ENCODE assay signal across 10 cellular contexts in the genomic region with DNA sequence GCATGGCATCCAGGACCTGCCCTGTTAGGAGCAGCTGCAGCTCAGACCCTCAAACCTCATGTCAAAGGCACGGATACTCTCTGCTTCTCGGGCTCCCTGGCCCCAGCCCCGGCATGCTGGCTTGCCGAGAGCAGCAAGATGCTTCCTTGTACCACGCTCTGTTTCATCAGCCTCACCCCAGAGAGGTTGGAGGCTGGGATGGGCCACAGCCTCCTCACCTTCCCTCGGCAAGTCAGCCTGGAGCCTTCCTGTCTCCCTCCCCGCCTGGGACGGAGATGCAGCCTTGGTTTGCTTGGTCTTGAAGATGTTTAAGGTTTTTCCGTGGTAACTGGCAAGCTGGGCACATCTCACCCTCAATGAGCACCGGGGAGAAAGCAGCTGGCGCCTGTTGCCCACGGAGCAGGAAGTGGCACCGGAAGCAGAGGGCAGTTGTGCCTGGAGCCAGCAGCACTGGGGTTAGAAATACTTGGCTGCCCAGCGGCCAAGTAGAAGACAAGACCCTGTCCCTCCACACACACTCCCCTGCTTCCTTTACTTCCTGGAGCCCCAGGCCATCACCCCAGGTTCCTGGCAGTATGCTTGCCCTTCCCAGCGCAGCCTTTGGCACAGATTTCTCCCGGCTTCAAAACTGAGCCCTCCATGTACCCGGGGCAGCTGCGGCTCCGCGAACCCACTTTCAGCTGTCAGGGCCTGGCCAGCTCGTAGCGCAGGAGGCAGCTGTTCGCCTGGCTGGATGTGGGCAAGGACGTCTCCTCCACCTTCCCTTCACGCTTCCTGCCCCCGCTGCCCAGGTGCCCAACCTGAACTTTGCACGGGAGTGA. TPM values are rescaled to one million over a fixed set of nuclear protein-coding genes. Genes with fewer than 3 reads are reported as not detected.
DNase-seq lines count a peak whose midpoint lies in the region; ATAC-seq and TF ChIP-seq lines count a peak whose summit lies in the region.
"Had no signal": no experiment of that assay in that cellular context is flagged by ENCODE, and none has a peak within 500 bp of the region (broad histone marks: within the 10 kb centered on the region; RNA-seq: fewer than 3 reads in every experiment).

No MANE protein-coding gene starts in this region.

- no peaks in the 10 kb centered on the region for H3K36me3 Mint-ChIP-seq in natural killer cell

- no peak overlapping the region for H3K27ac ChIP-seq in heart left ventricle

- no peak overlapping the region for H3K4me3 ChIP-seq in heart left ventricle

- TF ChIP-seq CTCF in heart left ventricle (IDR thresholded peaks at IDR 0.05) (no peak), natural killer cell (IDR thresholded peaks at IDR 0.05) (no peak)

- H3K4me3 Mint-ChIP-seq in natural killer cell, result peak overlapping the region; percentile 71

- peaks cover 0 to 11% (median 0%) of the 10 kb centered on the region in 12 donors for H3K4me1 ChIP-seq in heart left ventricle

- no peaks in the 10 kb centered on the region for H3K27me3 ChIP-seq in heart left ventricle

- H3K4me1 Mint-ChIP-seq in natural killer cell, result peaks cover 17 to 29% of the 10 kb centered on the region in 2 donors

- TF ChIP-seq POLR2A in heart left ventricle (IDR thresholded peaks at IDR 0.05), result no peak

- no peaks in the 10 kb centered on the region for H3K9me3 Mint-ChIP-seq in natural killer cell

- no peak for ATAC-seq in Right ventricle myocardium inferior
- no peak for ATAC-seq in heart left ventricle
- peak; percentile 38 to 71 (median 60) for ATAC-seq in natural killer cell
- no peak for ATAC-seq in GM21737 (IDR thresholded peaks at IDR 0.05; ENCODE audit: unreplicated experiment)
- no peak for ATAC-seq in HG03135 (IDR thresholded peaks at IDR 0.05; ENCODE audit: unreplicated experiment)

- peak overlapping the region in 1 of 2 donors; percentile 70 for H3K27ac Mint-ChIP-seq in natural killer cell

- H3K36me3 ChIP-seq in heart left ventricle, result no peaks in the 10 kb centered on the region

- DNase-seq in Right ventricle myocardium inferior (ENCODE audit: missing footprints) (peak; percentile 72), heart left ventricle (no peak), natural killer cell (no peak), islet precursor cell (no peak)
- DNase-seq in activated effector memory CD4-positive, alpha-beta T cell treated with anti-CD3 and anti-CD28 coated beads, Interleukin-2, amount 50 U/mL, for 16 hours, result peak; percentile 78
- no peak for DNase-seq in NK-92 treated with Interleukin-12 subunit alpha and Interleukin-12 subunit beta, amount 100 ng/mL, for 24 hours (lab: John Stamatoyannopoulos, UW)
- DNase-seq: mesendoderm, NCI-H1694 treated with DMSO at 0.1 percent for 48 hours had no signal

- WGBS in heart left ventricle, 4 donors, result 81 to 85% (median 84%) methylated on average over 20 to 27 of the region's 27 CpGs

- intact Hi-C loops in Right ventricle myocardium inferior (cut with DNase I) (no loop called here), heart left ventricle (cut with DNase I) (no loop called here), natural killer cell (cut with micrococcal nuclease) (no loop called here)

- H3K9me3 ChIP-seq in heart left ventricle, result no peaks in the 10 kb centered on the region

- peaks cover 0 to 2% of the 10 kb centered on the region in 2 donors for H3K27me3 Mint-ChIP-seq in natural killer cell (ENCODE audit: low read depth in 2 of 2)

RNA-seq across cellular contexts. Expression of a gene that starts 17.4 kb away (rescaled TPM):
- total RNA-seq in Right ventricle myocardium inferior (0.54 TPM), heart left ventricle (1 to 10 TPM in 3 of 9 donors, under 1 TPM in 5, not detected in 1; 0.35 to 2.9 (median 0.74) TPM), natural killer cell (under 1 TPM in 2 of 3 donors, not detected in 1; 0.25 to 0.48 TPM)
- polyA plus RNA-seq in heart left ventricle, result under 1 TPM; 0.23 to 0.44 TPM

Comparison
In these comparisons a context has a peak if more than half of its experiments do, and no peak if none do; other contexts are left out.
1. DNase-seq: peak in Right ventricle myocardium inferior (single experiment) and activated effector memory CD4-positive, alpha-beta T cell treated with anti-CD3 and anti-CD28 coated beads, Interleukin-2, amount 50 U/mL, for 16 hours (single experiment); none in heart left ventricle (0 of 5), natural killer cell (single experiment), islet precursor cell (single experiment) and NK-92 treated with Interleukin-12 subunit alpha and Interleukin-12 subunit beta, amount 100 ng/mL, for 24 hours (single experiment).
2. ATAC-seq: peak in natural killer cell (3 of 3); none in Right ventricle myocardium inferior (single experiment), heart left ventricle (0 of 4), GM21737 (single experiment) and HG03135 (single experiment).